Comparison of ENCODE assay signal across 1 cellular context in genomic region chr2:145748927-145749326, GRCh38.
TF ChIP-seq lines count a peak whose summit lies in the region.

No MANE protein-coding gene starts in this region.

TF ChIP-seq in K562, 482 proteins besides CTCF, POLR2A, EP300 and RAD21 (continued from another document and continues in another):
- TF ChIP-seq MGA (IDR thresholded peaks at IDR 0.05) (no peak), GTF2E2 (tag; IDR thresholded peaks at IDR 0.05) (no peak), E2F1 (CRISPR knock-in tag; IDR thresholded peaks at IDR 0.05) (no peak), ZNF263 (CRISPR knock-in tag; IDR thresholded peaks at IDR 0.05; ENCODE audit: borderline replicate concordance) (no peak), GABPB2 (CRISPR knock-in tag; conservative IDR thresholded peaks at IDR 0.05) (no peak), RBM14 (IDR thresholded peaks at IDR 0.05; ENCODE audit: borderline replicate concordance, insufficient read depth, low read depth, low read length) (no peak), ARNT (IDR thresholded peaks at IDR 0.05) (peak; percentile 28 to 45; a peak in 1 of 4 replicates), NFIC (IDR thresholded peaks at IDR 0.05) (no peak), SETDB1 (IDR thresholded peaks at IDR 0.05; ENCODE audit: low read length) (no peak), DIDO1 (tag; IDR thresholded peaks at IDR 0.05; ENCODE audit: low read depth) (no peak), MIER1 (IDR thresholded peaks at IDR 0.05; ENCODE audit: low read depth) (no peak), ZFP30 (CRISPR knock-in tag; IDR thresholded peaks at IDR 0.05; ENCODE audit: borderline replicate concordance) (no peak), ZNF277 (CRISPR knock-in tag; IDR thresholded peaks at IDR 0.05; ENCODE audit: borderline replicate concordance) (no peak), ZNF174 (CRISPR knock-in tag; IDR thresholded peaks at IDR 0.05) (no peak), FOXJ2 (tag; IDR thresholded peaks at IDR 0.05) (peak; percentile 3; the same call in 1 of the 2 replicates), ZFX (CRISPR knock-in tag; IDR thresholded peaks at IDR 0.05) (no peak), ZFP91 (CRISPR knock-in tag; IDR thresholded peaks at IDR 0.05) (no peak), BRCA1 (IDR thresholded peaks at IDR 0.05) (no peak), BRCA1 (CRISPR knock-in tag; IDR thresholded peaks at IDR 0.05) (no peak), TCF3 (CRISPR knock-in tag; IDR thresholded peaks at IDR 0.05) (peak; percentile 72), CREB1 (IDR thresholded peaks at IDR 0.05) (no peak), CREB1 (CRISPR knock-in tag; IDR thresholded peaks at IDR 0.05) (no peak), GATAD2B (IDR thresholded peaks at IDR 0.05; ENCODE audit: borderline replicate concordance) (peak; percentile 84; the same call in 1 of the 2 replicates), CCNT2 (IDR thresholded peaks at IDR 0.05; ENCODE audit: borderline replicate concordance, extremely low read depth, insufficient read length, low read depth, low read length) (peak; percentile 81), ZMIZ1 (IDR thresholded peaks at IDR 0.05; ENCODE audit: low read depth in 2 of 2, low read length in 2 of 2) (no peak), PRMT5 (CRISPR knock-in tag; IDR thresholded peaks at IDR 0.05) (no peak), ZNF280B (CRISPR knock-in tag; IDR thresholded peaks at IDR 0.05) (no peak), TBP (optimal IDR thresholded peaks at IDR 0.05; ENCODE audit: low read depth, low read length) (no peak), CREB3 (tag; conservative IDR thresholded peaks at IDR 0.05; ENCODE audit: low read depth) (no peak), POLR2AphosphoS2 (IDR thresholded peaks at IDR 0.05; ENCODE audit: low read length) (no peak), ZBTB5 (IDR thresholded peaks at IDR 0.05) (no peak), CAMTA2 (CRISPR knock-in tag; conservative IDR thresholded peaks at IDR 0.05) (no peak), NCOA1 (IDR thresholded peaks at IDR 0.05; ENCODE audit: low read depth) (0 out of 2 replicates have a peak, but pooled peaks have one; percentile 45), SMAD4 (CRISPR knock-in tag; conservative IDR thresholded peaks at IDR 0.05) (0 out of 2 replicates have a peak, but pooled peaks have one; percentile 35), SNRNP70 (optimal IDR thresholded peaks at IDR 0.05; ENCODE audit: low read depth, low read length) (no peak), HMG20A (CRISPR knock-in tag; conservative IDR thresholded peaks at IDR 0.05) (no peak), SMARCE1 (IDR thresholded peaks at IDR 0.05) (peak; percentile 74), BDP1 (IDR thresholded peaks at IDR 0.05; ENCODE audit: insufficient read depth, insufficient read length) (no peak), SREBF1 (IDR thresholded peaks at IDR 0.05; ENCODE audit: borderline replicate concordance, low read depth, low read length) (no peak)
